Comparison of ENCODE assay signal across 10 cellular contexts in genomic region chr6:36829919-36830544, GRCh38. TPM values are rescaled to one million over a fixed set of nuclear protein-coding genes. Genes with fewer than 3 reads are reported as not detected.
DNase-seq lines count a peak whose midpoint lies in the region; ATAC-seq and TF ChIP-seq lines count a peak whose summit lies in the region.
"Had no signal": no experiment of that assay in that cellular context is flagged by ENCODE, and none has a peak within 500 bp of the region (broad histone marks: within the 10 kb centered on the region; RNA-seq: fewer than 3 reads in every experiment).

No MANE protein-coding gene starts in this region.

- H3K9me3 ChIP-seq in Peyer's patch (no peaks in the 10 kb centered on the region), psoas muscle (no peaks in the 10 kb centered on the region)

- TF ChIP-seq CTCF in Peyer's patch (IDR thresholded peaks at IDR 0.05): no peak
- no peak for TF ChIP-seq CTCF in psoas muscle (IDR thresholded peaks at IDR 0.05)

- H3K27me3 ChIP-seq in Peyer's patch (no peaks in the 10 kb centered on the region), psoas muscle (ENCODE audit: insufficient read depth in 3 of 3, low read length in 2 of 3) (no peaks in the 10 kb centered on the region)

- H3K4me3 ChIP-seq in Peyer's patch (no peak overlapping the region), psoas muscle (peak overlapping the region; percentile 29)

- peak; percentile 11 for DNase-seq in DMS53 treated with DMSO at 0.1 percent for 48 hours (lab: John Stamatoyannopoulos, UW; ENCODE audit: unreplicated experiment)
- DNase-seq in Peyer's patch: peak in 2 of 3 donors; percentile 83 to 86
- DNase-seq in Right ventricle myocardium superior: peak; percentile 86
- peak; percentile 68 to 85 for DNase-seq in psoas muscle
- DNase-seq in germinal center (ENCODE audit: low spot score): no peak
- DNase-seq in hepatic stellate cell (ENCODE audit: low spot score): no peak
- no peak for DNase-seq in NCI-H1436 (lab: John Stamatoyannopoulos, UW)
- DNase-seq in activated CD4-positive, alpha-beta T cell treated with anti-CD3 and anti-CD28 coated beads, Interleukin-2, amount 50 U/mL, for 48 hours: no peak
- DNase-seq: CD4-positive, CD25-positive, alpha-beta regulatory T cell had no signal

- peak overlapping the region in 3 of 4 donors; percentile 50 to 89 (median 83) for H3K27ac ChIP-seq in Peyer's patch
- peak overlapping the region; percentile 51 for H3K27ac ChIP-seq in psoas muscle

- H3K36me3 ChIP-seq in Peyer's patch (no peaks in the 10 kb centered on the region), psoas muscle (ENCODE audit: insufficient read depth in 1 of 2, low read depth in 1 of 2) (no peaks in the 10 kb centered on the region)

- peak; percentile 62 for ATAC-seq in Right ventricle myocardium superior (ENCODE audit: poor library complexity)
- ATAC-seq in psoas muscle: peak; percentile 67 to 94 (median 86)

- intact Hi-C loops in Right ventricle myocardium superior (cut with DNase I): no loop called here
- intact Hi-C loops in psoas muscle (cut with DNase I): no loop called here

- TF ChIP-seq POLR2A in Peyer's patch (IDR thresholded peaks at IDR 0.05): no peak

- WGBS in psoas muscle, 3 donors: 11 to 25% (median 16%) methylated on average over 11 of the region's 11 CpGs

- H3K4me1 ChIP-seq in Peyer's patch: peaks cover 0 to 22% (median 0%) of the 10 kb centered on the region in 4 donors
- H3K4me1 ChIP-seq in psoas muscle: peaks cover 15% of the 10 kb centered on the region

RNA-seq across cellular contexts. Expression of gene CPNE5, which starts 9.2 kb away (rescaled TPM):
- total RNA-seq in Peyer's patch (1 to 10 TPM in 3 of 4 donors, under 1 TPM in 1; 0.35 to 5.8 (median 2.9) TPM), Right ventricle myocardium superior (10.0 TPM), psoas muscle (1 to 10 TPM in 2 of 4 donors, under 1 TPM in 2; 0.27 to 1.1 (median 0.72) TPM)
- polyA plus RNA-seq in psoas muscle: 1 to 10 TPM in 1 of 3 donors, under 1 TPM in 2; 0.03 to 1.7 (median 0.10) TPM
- total RNA-seq: LHCN-M2 had no signal

RNA-seq across cellular contexts. Expression of gene PPIL1, which starts 44.6 kb away (rescaled TPM):
- total RNA-seq in Peyer's patch (10 to 100 TPM in 1 of 4 donors, 1 to 10 TPM in 3; 6.0 to 14.0 (median 6.4) TPM), Right ventricle myocardium superior (65.2 TPM), psoas muscle (10 to 100 TPM; 20.9 to 38.8 (median 22.1) TPM)
- polyA plus RNA-seq in psoas muscle: 10 to 100 TPM; 18.1 to 92.3 (median 40.4) TPM

RNA-seq across cellular contexts. Expression of gene C6orf89, which starts 55.7 kb away (rescaled TPM):
- total RNA-seq in Peyer's patch (10 to 100 TPM; 25.6 to 39.1 (median 28.9) TPM), Right ventricle myocardium superior (73.2 TPM), psoas muscle (10 to 100 TPM; 37.1 to 53.4 (median 51.1) TPM)
- polyA plus RNA-seq in psoas muscle: 10 to 100 TPM; 23.2 to 56.3 (median 35.4) TPM

Comparison
In these comparisons a context has a peak if more than half of its experiments do, and no peak if none do; other contexts are left out.
1. DNase-seq: peak in DMS53 treated with DMSO at 0.1 percent for 48 hours (single experiment), Peyer's patch (2 of 3), Right ventricle myocardium superior (single experiment) and psoas muscle (2 of 2); none in germinal center (single experiment), hepatic stellate cell (single experiment), NCI-H1436 (single experiment) and activated CD4-positive, alpha-beta T cell treated with anti-CD3 and anti-CD28 coated beads, Interleukin-2, amount 50 U/mL, for 48 hours (0 of 2).